In genomic region chr5:131109540-131110255, GRCh38 we compare ENCODE assay signal across 8 cellular contexts.
DNase-seq lines count a peak whose midpoint lies in the region; ATAC-seq and TF ChIP-seq lines count a peak whose summit lies in the region.

No MANE protein-coding gene starts in this region.

- in situ Hi-C loops in astrocyte of the cerebellum (cut with HindIII; ENCODE audit: low sequenced_read_pairs): no loop called here

- ATAC-seq in GM18909 (IDR thresholded peaks at IDR 0.05; ENCODE audit: poor library complexity, unreplicated experiment) (peak; percentile 91), HG03064 (IDR thresholded peaks at IDR 0.05; ENCODE audit: low read depth, unreplicated experiment) (peak; percentile 79)

- H3K4me3 ChIP-seq in astrocyte of the cerebellum (ENCODE audit: low read depth, low read length): no peak overlapping the region

- peak; percentile 61 for TF ChIP-seq CTCF in astrocyte of the cerebellum (IDR thresholded peaks at IDR 0.05; ENCODE audit: low read depth, low read length, missing control alignments)

- DNase-seq in DMS114 treated with DMSO at 0.1 percent for 48 hours (lab: John Stamatoyannopoulos, UW; ENCODE audit: unreplicated experiment) (peak; percentile 60), NCI-H748 (lab: John Stamatoyannopoulos, UW; ENCODE audit: unreplicated experiment) (peak; percentile 64), astrocyte of the cerebellum (ENCODE audit: low read depth) (peak; percentile 16), hepatic stellate cell (ENCODE audit: low spot score) (peak; percentile 32), smooth muscle cell of the brain vasculature (ENCODE audit: low read depth, low spot score) (peak; percentile 15), T1000 (lab: John Stamatoyannopoulos, UW) (no peak)
